8 cellular contexts compared by ENCODE assay signal in the genomic region with DNA sequence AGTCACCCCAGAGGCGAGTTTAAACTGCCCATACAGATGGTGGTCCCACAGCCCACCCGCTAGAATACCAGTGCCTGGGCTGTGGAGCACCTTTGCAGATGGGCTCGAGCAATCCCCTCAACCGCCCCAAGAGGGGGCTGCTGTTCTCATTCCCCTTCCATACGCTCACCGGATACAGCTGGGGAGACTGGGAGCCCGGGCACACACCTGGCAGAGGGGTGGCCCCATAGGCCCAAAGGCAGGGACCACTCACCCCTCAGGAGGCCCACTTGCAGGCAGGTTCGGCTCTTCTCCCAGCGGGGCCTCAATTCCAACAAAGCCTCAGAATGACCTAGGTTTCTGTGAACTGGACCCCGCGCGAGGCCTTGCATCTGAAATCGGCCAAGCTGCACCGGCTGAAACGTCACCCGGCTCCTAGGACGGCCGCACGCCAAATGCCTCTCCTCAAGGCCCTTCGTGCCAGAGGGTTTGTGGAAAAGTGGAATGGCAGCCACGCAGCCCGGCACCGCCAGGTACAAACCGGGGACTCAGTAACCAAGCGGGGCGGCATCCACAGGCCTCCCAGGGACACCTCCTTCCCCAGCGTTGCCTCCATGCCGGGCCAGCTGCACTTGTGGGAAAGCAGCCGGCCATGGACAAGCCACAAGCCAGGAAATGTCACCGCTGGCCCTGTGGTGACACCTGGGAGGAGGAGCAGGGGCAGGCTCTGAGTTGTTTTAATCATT. TPM values are rescaled to one million over a fixed set of nuclear protein-coding genes. Genes with fewer than 3 reads are reported as not detected.
DNase-seq lines count a peak whose midpoint lies in the region; ATAC-seq and TF ChIP-seq lines count a peak whose summit lies in the region.

No MANE protein-coding gene starts in this region.

- peaks cover 5% of the 10 kb centered on the region for H3K4me1 Mint-ChIP-seq in MCF 10A (ENCODE audit: insufficient read depth, unreplicated experiment)

- H3K4me3 ChIP-seq in breast epithelium: no peak overlapping the region
- no peak overlapping the region for H3K4me3 ChIP-seq in fibroblast of mammary gland (ENCODE audit: control insufficient read depth, low read depth, low read length)

- H3K4me3 Mint-ChIP-seq in MCF 10A (ENCODE audit: unreplicated experiment): no peak overlapping the region

- no peak overlapping the region for H3K27ac Mint-ChIP-seq in MCF 10A (ENCODE audit: low read depth, unreplicated experiment)

- BruUV-seq in MCF 10A (replicated peaks; lab: Mats Ljungman, UMichigan): no TSS peak

- peak; percentile 35 for TF ChIP-seq CTCF in MCF 10A (IDR thresholded peaks at IDR 0.05; ENCODE audit: unreplicated experiment)
- peak in 1 of 3 donors; percentile 19 for TF ChIP-seq CTCF in breast epithelium (IDR thresholded peaks at IDR 0.05)
- peak; percentile 50; the same call in 1 of the 2 replicates for TF ChIP-seq CTCF in VCaP (conservative IDR thresholded peaks at IDR 0.05)
- peak; percentile 61 for TF ChIP-seq CTCF in fibroblast of mammary gland (conservative IDR thresholded peaks at IDR 0.05; ENCODE audit: control insufficient read depth, insufficient read depth, low read depth, low read length)

- no peaks in the 10 kb centered on the region for H3K27me3 Mint-ChIP-seq in MCF 10A (ENCODE audit: insufficient read depth, unreplicated experiment)

- POLR2A ChIA-PET in MCF 10A (lab: Yijun Ruan, JAX): interaction anchor here (0.7 to 0.9 kb wide), 3 partner anchors 11 to 76 kb away, joined by 3 read pairs; no protein-coding TSS in a partner anchor

- peaks cover 58% of the 10 kb centered on the region for H3K36me3 Mint-ChIP-seq in MCF 10A (ENCODE audit: insufficient read depth, unreplicated experiment)

- no peaks in the 10 kb centered on the region for H3K4me1 ChIP-seq in breast epithelium

- H3K9me3 ChIP-seq in breast epithelium: no peaks in the 10 kb centered on the region

- TF ChIP-seq POLR2A in breast epithelium (IDR thresholded peaks at IDR 0.05): no peak

- H3K9me3 Mint-ChIP-seq in MCF 10A (ENCODE audit: unreplicated experiment): no peaks in the 10 kb centered on the region

- no peaks in the 10 kb centered on the region for H3K27me3 ChIP-seq in breast epithelium

- no peak overlapping the region for H3K27ac ChIP-seq in breast epithelium
- H3K27ac ChIP-seq in VCaP: peak overlapping the region; percentile 76

- H3K36me3 ChIP-seq in breast epithelium: no peaks in the 10 kb centered on the region

- CTCF ChIA-PET in MCF 10A (lab: Yijun Ruan, JAX): interaction anchor here (0.7 to 1.7 kb wide), 5 partner anchors 23 to 881 kb away, joined by 3 to 6 read pairs (median 4); no protein-coding TSS in a partner anchor

- DNase-seq in MCF 10A (ENCODE audit: unreplicated experiment) (peak; percentile 54), breast epithelium (ENCODE audit: low spot score in 2 of 2) (no peak), fibroblast of mammary gland (ENCODE audit: low read depth) (peak; percentile 33), sciatic nerve (ENCODE audit: low spot score) (no peak), DMS153 treated with DMSO at 0.1 percent for 48 hours (lab: John Stamatoyannopoulos, UW; ENCODE audit: unreplicated experiment) (no peak)

- intact Hi-C loops in MCF 10A (cut with micrococcal nuclease) (no loop called here), breast epithelium (cut with DNase I; ENCODE audit: low total_unique reads) (loop anchor here (5.0 kb wide), 1 partner anchor 1064 kb away; no protein-coding TSS in a partner anchor), sciatic nerve (cut with DNase I) (no loop called here)

- ATAC-seq in sciatic nerve (peak; percentile 69), GM21529 (IDR thresholded peaks at IDR 0.05; ENCODE audit: unreplicated experiment) (no peak), GM21825 (IDR thresholded peaks at IDR 0.05; ENCODE audit: unreplicated experiment) (no peak)

RNA-seq across cellular contexts. Expression of gene MLLT1, which starts 18.7 kb away (rescaled TPM):
- total RNA-seq in MCF 10A (2022) (53.9 and 59.0 TPM in 2 replicates), breast epithelium (10 to 100 TPM; 13.6 to 16.4 (median 13.8) TPM), sciatic nerve (72.5 TPM)

Comparison
In these comparisons a context has a peak if more than half of its experiments do, and no peak if none do; other contexts are left out.
1. DNase-seq: peak in MCF 10A (single experiment) and fibroblast of mammary gland (single experiment); none in breast epithelium (0 of 2), sciatic nerve (single experiment) and DMS153 treated with DMSO at 0.1 percent for 48 hours (single experiment).